Comparison of ENCODE assay signal across 27 cellular contexts in the genomic region with DNA sequence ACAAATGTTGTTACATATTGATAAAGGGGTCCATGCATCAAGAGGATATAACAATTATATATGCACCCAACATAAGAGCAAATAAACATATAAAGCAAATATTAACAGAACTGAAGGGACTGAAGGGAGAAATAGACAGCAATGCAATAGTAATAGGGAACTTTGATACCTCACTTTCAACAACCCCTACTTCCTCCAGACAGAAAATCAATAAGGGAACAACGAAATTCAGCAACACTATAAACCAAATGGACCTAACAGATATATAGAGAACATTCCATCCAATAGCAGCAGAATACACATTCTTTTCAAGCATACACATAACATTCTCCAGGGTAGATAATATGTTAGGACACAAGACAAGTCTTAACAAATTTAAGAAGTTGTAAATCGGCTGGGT.
"Had no signal": no experiment of that assay in that cellular context is flagged by ENCODE, and none has a peak within 500 bp of the region (broad histone marks: within the 10 kb centered on the region; RNA-seq: fewer than 3 reads in every experiment).

No MANE protein-coding gene starts in this region.

- H3K4me3 Mint-ChIP-seq: dendritic cell treated with granulocyte-macrophage colony-stimulating factor and Interleukin-4, amounts not matched to agents 40 ng/mL and 50 ng/mL, for 4 days; effector memory CD8-positive, alpha-beta T cell; endodermal cell; mesothelial cell of epicardium; naive B cell had no signal

- H3K27ac ChIP-seq: colonic mucosa, epithelial cell of prostate, esophagus squamous epithelium, gastrocnemius medialis, heart right ventricle, left ventricle myocardium inferior, lower lobe of right lung had no signal

- H3K27ac Mint-ChIP-seq: dendritic cell treated with granulocyte-macrophage colony-stimulating factor and Interleukin-4, amounts not matched to agents 40 ng/mL and 50 ng/mL, for 4 days; effector memory CD8-positive, alpha-beta T cell; endodermal cell; mesothelial cell of epicardium had no signal

- FAIRE-seq: endometrium, islet of Langerhans, keratinocyte had no signal

- H3K9me3 ChIP-seq: colonic mucosa had no signal

- H3K27me3 ChIP-seq: colonic mucosa, esophagus squamous epithelium, gastrocnemius medialis, heart right ventricle had no signal

- H3K4me1 Mint-ChIP-seq: endodermal cell, mesothelial cell of epicardium had no signal

- H3K27me3 Mint-ChIP-seq: dendritic cell treated with granulocyte-macrophage colony-stimulating factor and Interleukin-4, amounts not matched to agents 40 ng/mL and 50 ng/mL, for 4 days; effector memory CD8-positive, alpha-beta T cell; naive B cell had no signal

- H3K36me3 ChIP-seq: colonic mucosa, esophagus squamous epithelium, gastrocnemius medialis, heart right ventricle, left ventricle myocardium inferior, lower lobe of right lung had no signal

- H3K4me1 ChIP-seq: colonic mucosa, esophagus squamous epithelium, gastrocnemius medialis, heart right ventricle, left ventricle myocardium inferior, lower lobe of right lung had no signal

- H3K4me3 ChIP-seq: colonic mucosa, esophagus squamous epithelium, gastrocnemius medialis, heart right ventricle, left ventricle myocardium inferior, lower lobe of right lung, mucosa of descending colon had no signal

- DNase-seq: colonic mucosa; cortex of kidney; effector CD8-positive, alpha-beta T cell; effector memory CD8-positive, alpha-beta T cell; endodermal cell; erythroblast; esophagus squamous epithelium; foreskin fibroblast; foreskin melanocyte; gastrocnemius medialis; glutamatergic neuron; head of caudate nucleus; heart right ventricle; hippocampal formation; left cardiac atrium; left ventricle myocardium inferior; lower lobe of right lung; mesenchymal stem cell; mucosa of descending colon; naive B cell had no signal

- ATAC-seq: effector memory CD8-positive, alpha-beta T cell; esophagus mucosa; gastrocnemius medialis; heart right ventricle; left cardiac atrium; lower lobe of right lung; mucosa of descending colon had no signal
